Comparison of ENCODE assay signal across 1 cellular context in the genomic region with DNA sequence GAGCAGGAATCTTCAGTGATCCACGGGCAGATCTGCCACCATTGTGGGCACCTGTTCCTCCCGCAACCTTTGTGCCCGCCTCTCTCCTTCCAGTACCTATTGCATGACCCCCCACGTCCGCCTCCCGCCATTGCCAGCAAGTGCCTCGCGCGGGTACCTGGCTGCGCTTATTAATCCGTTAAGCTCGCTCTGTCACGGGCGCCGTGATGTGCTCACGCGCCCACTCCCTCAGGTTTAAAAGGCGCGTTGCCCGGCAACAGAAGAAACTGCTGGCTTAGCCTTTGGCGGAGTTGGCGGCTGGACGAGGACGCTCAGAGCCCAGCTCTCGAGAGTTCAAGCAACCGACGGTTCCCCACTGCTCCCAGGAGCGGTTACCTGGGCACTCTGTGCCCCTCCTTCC. TPM values are rescaled to one million over a fixed set of nuclear protein-coding genes. Genes with fewer than 3 reads are reported as not detected.
"Had no signal": no experiment of that assay in that cellular context is flagged by ENCODE, and none has a peak within 500 bp of the region (broad histone marks: within the 10 kb centered on the region; RNA-seq: fewer than 3 reads in every experiment).

No MANE protein-coding gene starts in this region.

RNA-seq across cellular contexts. Expression of a gene that starts 6.4 kb away (rescaled TPM):
- total RNA-seq: PC-9 had no signal
